8 cellular contexts compared by ENCODE assay signal in the genomic region with DNA sequence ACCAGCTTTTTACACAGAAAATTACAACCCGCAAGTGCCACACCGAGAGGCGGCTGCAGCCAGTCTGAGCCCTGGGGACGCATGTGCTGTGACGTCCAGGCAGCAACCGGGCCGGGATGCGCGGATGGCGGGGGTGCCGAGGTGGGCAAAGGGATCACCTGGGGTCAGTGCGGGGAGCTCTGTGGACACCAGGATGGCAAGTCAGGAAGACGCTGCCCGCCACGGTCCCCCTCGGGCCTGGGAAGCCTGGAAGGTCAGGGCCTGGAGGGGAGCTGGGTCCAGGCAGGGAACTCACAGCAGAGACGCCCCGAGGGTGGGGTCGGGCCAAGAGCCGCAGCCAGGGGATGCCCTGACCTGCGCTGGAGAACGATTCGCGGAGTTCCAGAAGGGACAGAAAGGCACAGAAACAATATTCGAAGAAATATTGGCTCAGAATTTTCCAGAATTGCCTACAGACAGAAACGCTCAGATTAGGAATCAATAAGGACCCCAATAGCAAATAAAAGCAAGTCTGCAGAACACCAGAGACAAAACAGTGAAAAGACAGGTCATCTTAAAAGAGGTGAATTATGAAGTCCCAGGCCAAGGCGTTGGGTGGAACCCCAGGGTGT. TPM values are rescaled to one million over a fixed set of nuclear protein-coding genes. Genes with fewer than 3 reads are reported as not detected.
DNase-seq lines count a peak whose midpoint lies in the region; ATAC-seq, FAIRE-seq and TF ChIP-seq lines count a peak whose summit lies in the region.

No MANE protein-coding gene starts in this region.

- H3K4me2 ChIP-seq in K562 (ENCODE audit: insufficient read depth, low read length): peak overlapping the region; percentile 39; the same call in 1 of the 2 replicates

- 45% methylated on average over 11 of the region's 27 CpGs for WGBS in K562 (ENCODE audit: insufficient coverage, low coverage, missing lambda C conversion rate)

- in situ Hi-C loops in K562 (cut with MboI): no loop called here

- BruUV-seq in K562 (replicated peaks; lab: Mats Ljungman, UMichigan): no TSS peak

- H3K27ac Mint-ChIP-seq in memory B cell (no peak overlapping the region), type B pancreatic cell (no peak overlapping the region)

- no peak overlapping the region for H3K9ac ChIP-seq in K562 (ENCODE audit: insufficient read depth in 1 of 2, low read depth in 2 of 2, low read length in 2 of 2)

- H3K36me3 Mint-ChIP-seq in memory B cell (no peaks in the 10 kb centered on the region), type B pancreatic cell (no peaks in the 10 kb centered on the region)

- no peak for TF ChIP-seq EP300 in K562 (IDR thresholded peaks at IDR 0.05; ENCODE audit: low read length)

- H3K4me3 Mint-ChIP-seq in memory B cell (peak overlapping the region; percentile 46), type B pancreatic cell (peak overlapping the region; percentile 78)

- FAIRE-seq in K562 (lab: Jason Lieb, UNC): no peak

- intact Hi-C loops in Right ventricle myocardium superior (cut with DNase I): no loop called here
- intact Hi-C loops in K562 (cut with micrococcal nuclease): no loop called here

- TF ChIP-seq CTCF in cardiac muscle cell (IDR thresholded peaks at IDR 0.05; ENCODE audit: low read depth, low read length) (no peak), K562 (IDR thresholded peaks at IDR 0.05 in 2 of 3, conservative IDR thresholded peaks at IDR 0.05 in 1 of 3; ENCODE audit: insufficient read depth in 2 of 3, low read depth in 1 of 3, low read length in 3 of 3) (no peak), type B pancreatic cell (conservative IDR thresholded peaks at IDR 0.05) (no peak)

- H3K27me3 ChIP-seq in cardiac muscle cell (peaks cover 83% of the 10 kb centered on the region), K562 (ENCODE audit: control insufficient read depth in 2 of 2, insufficient read depth in 2 of 2, low read length in 2 of 2) (peaks cover 3 to 21% of the 10 kb centered on the region in 2 experiments; a peak in 3 of 5 replicates)

- POLR2A ChIA-PET in K562 (lab: Yijun Ruan, JAX): no interaction called here

- H4K20me1 ChIP-seq in K562 (replicated peaks; ENCODE audit: control insufficient read depth, insufficient read depth, low read length): no peaks in the 10 kb centered on the region

- H3K9me3 ChIP-seq in cardiac muscle cell (ENCODE audit: low read depth): no peaks in the 10 kb centered on the region
- no peaks in the 10 kb centered on the region for H3K9me3 ChIP-seq in K562 (replicated peaks; ENCODE audit: control insufficient read depth, insufficient read depth, low read depth, low read length)

- H3K4me1 ChIP-seq in cardiac muscle cell (ENCODE audit: low read depth): no peaks in the 10 kb centered on the region
- peaks cover 0 to 7% of the 10 kb centered on the region in 2 experiments; a peak in 2 of 5 replicates for H3K4me1 ChIP-seq in K562 (replicated peaks in 1 of 2; ENCODE audit: control insufficient read depth in 2 of 2, insufficient read depth in 2 of 2, low read length in 2 of 2)

- no peak for TF ChIP-seq RAD21 in K562 (CRISPR knock-in tag; conservative IDR thresholded peaks at IDR 0.05 in 1 of 2, IDR thresholded peaks at IDR 0.05 in 1 of 2)

- no peaks in the 10 kb centered on the region for H3K79me2 ChIP-seq in K562 (ENCODE audit: control insufficient read depth, insufficient read depth, low read length)

- H3K27ac ChIP-seq in cardiac muscle cell (no peak overlapping the region), K562 (ENCODE audit: extremely low read depth, low read depth, low read length) (no peak overlapping the region)

- TF ChIP-seq POLR2A in K562 (conservative IDR thresholded peaks at IDR 0.05): no peak

- H3K27me3 Mint-ChIP-seq in memory B cell (peaks cover 14% of the 10 kb centered on the region), type B pancreatic cell (peaks cover 48% of the 10 kb centered on the region)

- DNase-seq in cardiac muscle cell (ENCODE audit: low read depth in 1 of 2, low spot score in 1 of 2): no peak
- no peak for DNase-seq in Right ventricle myocardium superior
- DNase-seq in K562 (ENCODE audit: extremely low read depth in 1 of 4, low spot score in 3 of 4): no peak
- DNase-seq in memory B cell (ENCODE audit: low spot score in 2 of 2): no peak
- no peak for DNase-seq in type B pancreatic cell (ENCODE audit: extremely low spot score, unreplicated experiment)
- DNase-seq in cortex of kidney (lab: John Stamatoyannopoulos, UW): no peak
- DNase-seq in AG20443 (ENCODE audit: low spot score): no peak

- H3K9me1 ChIP-seq in K562 (ENCODE audit: control insufficient read depth, insufficient read depth, low read length): no peaks in the 10 kb centered on the region

- ATAC-seq in Right ventricle myocardium superior (ENCODE audit: poor library complexity) (no peak), K562 (no peak), memory B cell (ENCODE audit: low read depth) (no peak), GM21526 (IDR thresholded peaks at IDR 0.05; ENCODE audit: low FRiP score, unreplicated experiment) (no peak)

- H3K4me1 Mint-ChIP-seq in memory B cell: no peaks in the 10 kb centered on the region
- H3K4me1 Mint-ChIP-seq in type B pancreatic cell (ENCODE audit: unreplicated experiment): no peaks in the 10 kb centered on the region

- no peaks in the 10 kb centered on the region for H3K9me3 Mint-ChIP-seq in memory B cell
- H3K9me3 Mint-ChIP-seq in type B pancreatic cell: no peaks in the 10 kb centered on the region

- H3K36me3 ChIP-seq in cardiac muscle cell (no peaks in the 10 kb centered on the region), K562 (ENCODE audit: control insufficient read depth, insufficient read depth, low read length) (no peaks in the 10 kb centered on the region)

- peak overlapping the region; percentile 53; the same call in 1 of the 2 replicates for H2AFZ ChIP-seq in K562 (ENCODE audit: low read depth, low read length)

- CTCF ChIA-PET in K562 (lab: Yijun Ruan, JAX; ENCODE audit: low intra/inter-chr PET ratio): no interaction called here

- peak overlapping the region; percentile 7 for H3K4me3 ChIP-seq in cardiac muscle cell
- H3K4me3 ChIP-seq in K562: no peak overlapping the region

TF ChIP-seq in K562, 482 proteins besides CTCF, POLR2A, EP300 and RAD21 (continues in another document):
- TF ChIP-seq ZNF263 (CRISPR knock-in tag; IDR thresholded peaks at IDR 0.05; ENCODE audit: borderline replicate concordance): no peak
- TF ChIP-seq ARID2 (IDR thresholded peaks at IDR 0.05): no peak
- no peak for TF ChIP-seq PML (IDR thresholded peaks at IDR 0.05; ENCODE audit: low read length)
- TF ChIP-seq FOXA3 (CRISPR knock-in tag; conservative IDR thresholded peaks at IDR 0.05 in 1 of 2, IDR thresholded peaks at IDR 0.05 in 1 of 2): no peak
- TF ChIP-seq SPI1 (IDR thresholded peaks at IDR 0.05; ENCODE audit: borderline replicate concordance, low read depth, low read length): no peak
- TF ChIP-seq SMC3 (conservative IDR thresholded peaks at IDR 0.05; ENCODE audit: insufficient read depth, low read depth, low read length): no peak
- no peak for TF ChIP-seq MIER1 (IDR thresholded peaks at IDR 0.05; ENCODE audit: low read depth)
- no peak for TF ChIP-seq ZNF707 (CRISPR knock-in tag; conservative IDR thresholded peaks at IDR 0.05)
- no peak for TF ChIP-seq CHCHD3 (CRISPR knock-in tag; IDR thresholded peaks at IDR 0.05)

RNA-seq across cellular contexts. Expression of gene KIF1A, which starts 11.7 kb away (rescaled TPM):
- total RNA-seq in cardiac muscle cell: 8.0 and 14.1 TPM in 2 replicates
- 4.3 and 6.3 TPM in 2 replicates for polyA plus RNA-seq in cardiac muscle cell
- total RNA-seq in Right ventricle myocardium superior: 0.65 TPM
- total RNA-seq in K562 (2011; cell fraction: chromatin; rRNA removed; ENCODE audit: low replicate concordance): 0.25 and 2.6 TPM in 2 replicates
- total RNA-seq in K562 (2011; cell fraction: nucleolus; rRNA removed): 0.83 and 1.8 TPM in 2 replicates
- total RNA-seq in K562 (2011; cell fraction: nucleoplasm; rRNA removed): 0.59 and 0.84 TPM in 2 replicates
- total RNA-seq in K562 (2014; rRNA removed): 0.29 and 0.59 TPM in 2 replicates
- total RNA-seq in K562 (2014; rRNA removed; fragmentation: Illumina TruSeq; extraction: Trizol): 0.33 TPM in 1 of 2 replicates, not detected in the other
- total RNA-seq in K562 (2015; rRNA removed; fragmentation: Illumina TruSeq; extraction: Trizol): 0.07 and 0.11 TPM in 2 replicates
- 0.94 and 1.4 TPM in 2 replicates for total RNA-seq in K562 (2021)
- 0.39 and 0.45 TPM in 2 replicates for polyA plus RNA-seq in K562 (2011; rRNA removed)
- polyA plus RNA-seq in K562 (2011; cell fraction: cytosol; rRNA removed): 0.60 and 2.3 TPM in 2 replicates
- 0.90 and 2.9 TPM in 2 replicates for polyA plus RNA-seq in K562 (2011; cell fraction: nucleus; rRNA removed)
- polyA plus RNA-seq in K562 (2012): 0.33 and 1.5 TPM in 2 replicates
- 0.39 and 1.1 TPM in 2 replicates for polyA plus RNA-seq in K562 (2014; fragmentation: Illumina TruSeq; extraction: Trizol)
- polyA plus RNA-seq in K562 (2014; fragmentation: Nextera tagmentation; extraction: Ambion mirVana): not detected
- polyA plus RNA-seq in K562 (2014; rRNA removed): 0.12 and 0.15 TPM in 2 replicates
- polyA minus RNA-seq in K562 (2011; rRNA and poly(A)+ RNA removed): 0.77 and 0.81 TPM in 2 replicates
- polyA minus RNA-seq in K562 (2011; cell fraction: cytosol; rRNA and poly(A)+ RNA removed): 2.1 and 2.9 TPM in 2 replicates
- 1.1 and 1.9 TPM in 2 replicates for polyA minus RNA-seq in K562 (2011; cell fraction: nucleus; rRNA and poly(A)+ RNA removed)
- 78.4 and 112 TPM in 2 replicates for total RNA-seq in type B pancreatic cell (ENCODE audit: low replicate concordance)

RNA-seq across cellular contexts. Expression of gene AGXT, which starts 36.9 kb away (rescaled TPM):
- 0.06 and 0.67 TPM in 2 replicates for total RNA-seq in cardiac muscle cell
- 0.75 and 0.99 TPM in 2 replicates for polyA plus RNA-seq in cardiac muscle cell
- total RNA-seq in Right ventricle myocardium superior: not detected
- not detected in 2 replicates for total RNA-seq in K562 (2011; cell fraction: chromatin; rRNA removed; ENCODE audit: low replicate concordance)
- total RNA-seq in K562 (2011; cell fraction: nucleolus; rRNA removed): not detected in 2 replicates
- not detected in 2 replicates for total RNA-seq in K562 (2011; cell fraction: nucleoplasm; rRNA removed)
- total RNA-seq in K562 (2014; rRNA removed): not detected in 2 replicates
- total RNA-seq in K562 (2014; rRNA removed; fragmentation: Illumina TruSeq; extraction: Trizol): not detected in 2 replicates
- not detected in 2 replicates for total RNA-seq in K562 (2015; rRNA removed; fragmentation: Illumina TruSeq; extraction: Trizol)
- 0.18 TPM in 2 replicates for total RNA-seq in K562 (2021)
- polyA plus RNA-seq in K562 (2011; rRNA removed): not detected in 2 replicates
- polyA plus RNA-seq in K562 (2011; cell fraction: cytosol; rRNA removed): not detected in 2 replicates
- not detected in 2 replicates for polyA plus RNA-seq in K562 (2011; cell fraction: nucleus; rRNA removed)
- polyA plus RNA-seq in K562 (2012): not detected in 2 replicates
- polyA plus RNA-seq in K562 (2014; fragmentation: Illumina TruSeq; extraction: Trizol): not detected in 2 replicates
- not detected for polyA plus RNA-seq in K562 (2014; fragmentation: Nextera tagmentation; extraction: Ambion mirVana)
- not detected in 2 replicates for polyA plus RNA-seq in K562 (2014; rRNA removed)
- not detected in 2 replicates for polyA minus RNA-seq in K562 (2011; rRNA and poly(A)+ RNA removed)
- not detected in 2 replicates for polyA minus RNA-seq in K562 (2011; cell fraction: cytosol; rRNA and poly(A)+ RNA removed)
- not detected in 2 replicates for polyA minus RNA-seq in K562 (2011; cell fraction: nucleus; rRNA and poly(A)+ RNA removed)
- total RNA-seq in type B pancreatic cell (ENCODE audit: low replicate concordance): 0.51 and 1.00 TPM in 2 replicates
